ENCODE assay signal across 10 cellular contexts in the genomic region with DNA sequence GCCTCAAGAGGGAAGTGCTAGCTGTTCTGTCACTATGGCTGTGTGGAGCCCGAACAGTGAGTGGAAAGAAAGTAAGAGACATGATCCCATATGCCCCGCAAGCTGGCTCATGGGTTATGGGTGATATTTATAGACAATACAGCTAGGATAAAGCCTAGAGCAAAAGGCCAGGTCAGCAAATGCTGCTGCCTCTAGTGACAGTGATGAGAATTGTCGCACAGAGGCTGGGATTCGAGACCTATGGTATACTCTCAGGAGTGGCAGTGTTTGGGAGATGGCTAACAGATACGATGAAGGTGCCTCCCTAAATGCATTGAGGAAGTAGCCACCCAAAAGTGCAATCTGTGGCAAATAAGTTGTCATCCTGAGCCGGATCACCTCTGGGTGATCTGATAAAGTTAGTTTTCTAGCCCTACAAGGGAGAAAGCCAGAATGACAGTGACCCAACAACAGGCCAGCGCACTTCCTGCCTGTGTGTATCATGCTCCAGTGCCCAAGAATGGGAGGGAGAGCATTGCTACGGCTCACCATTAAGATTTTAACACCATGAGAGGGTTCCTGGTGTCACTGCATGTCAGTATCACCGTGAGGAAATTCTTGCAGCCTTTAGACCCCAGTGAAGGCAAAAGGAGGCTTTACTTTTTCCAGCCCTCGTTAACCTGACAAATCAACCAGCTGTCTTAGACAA.
DNase-seq lines count a peak whose midpoint lies in the region; ATAC-seq and TF ChIP-seq lines count a peak whose summit lies in the region.
"Had no signal": no experiment of that assay in that cellular context is flagged by ENCODE, and none has a peak within 500 bp of the region (broad histone marks: within the 10 kb centered on the region; RNA-seq: fewer than 3 reads in every experiment).

No MANE protein-coding gene starts in this region.

- DNase-seq in AG20443 (ENCODE audit: low spot score) (peak; percentile 22), GM12865 (ENCODE audit: low read depth) (peak; percentile 5), NCI-H460 (ENCODE audit: extremely low read depth, low read depth) (peak; percentile 18), epithelial cell of esophagus (ENCODE audit: low read depth) (peak; percentile 11), NOMO-1 treated with DMSO at 0.1 percent for 48 hours (lab: John Stamatoyannopoulos, UW; ENCODE audit: unreplicated experiment) (no peak)
- DNase-seq in stimulated activated CD4-positive, alpha-beta T cell treated with anti-CD3 and anti-CD28 coated beads, Interleukin-2, amount 100 ng/mL, for 48 hours: no peak
- no peak for DNase-seq in activated T-cell treated with anti-CD3 and anti-CD28 coated beads, Interleukin-2, amount 50 U/mL, for 72 hours
- DNase-seq: tibial artery had no signal

- H3K4me1 Mint-ChIP-seq in activated T-cell treated with anti-CD3 and anti-CD28 coated beads, Interleukin-2, amount 50 U/mL, for 72 hours (ENCODE audit: low read depth): peaks cover 9% of the 10 kb centered on the region

- no peak for ATAC-seq in GM18858 (IDR thresholded peaks at IDR 0.05; ENCODE audit: unreplicated experiment)
- ATAC-seq in activated T-cell treated with anti-CD3 and anti-CD28 coated beads, Interleukin-2, amount 50 U/mL, for 72 hours (replicated peaks in 1 of 2): no peak
- ATAC-seq: activated naive CD4-positive, alpha-beta T cell treated with anti-CD3 and anti-CD28 coated beads, Interleukin-2, amount 50 U/mL, for 72 hours had no signal

- no peaks in the 10 kb centered on the region for H3K27me3 Mint-ChIP-seq in activated T-cell treated with anti-CD3 and anti-CD28 coated beads, Interleukin-2, amount 50 U/mL, for 72 hours (ENCODE audit: low read depth)

- TF ChIP-seq CTCF in GM12865 (IDR thresholded peaks at IDR 0.05; ENCODE audit: insufficient read depth, low read depth, low read length, missing control alignments) (no peak), epithelial cell of esophagus (IDR thresholded peaks at IDR 0.05; ENCODE audit: insufficient read depth, low read depth, low read length, missing control alignments) (peak; percentile 27)

- no peak overlapping the region for H3K27ac Mint-ChIP-seq in activated T-cell treated with anti-CD3 and anti-CD28 coated beads, Interleukin-2, amount 50 U/mL, for 72 hours
- H3K27ac Mint-ChIP-seq: activated naive CD4-positive, alpha-beta T cell treated with anti-CD3 and anti-CD28 coated beads, Interleukin-2, amount 50 U/mL, for 72 hours had no signal

- H3K4me3 ChIP-seq in GM12865 (ENCODE audit: low read depth, low read length): no peak overlapping the region
- no peak overlapping the region for H3K4me3 ChIP-seq in epithelial cell of esophagus (ENCODE audit: low read length)
- H3K4me3 ChIP-seq: tibial artery had no signal

- H3K9me3 Mint-ChIP-seq in activated T-cell treated with anti-CD3 and anti-CD28 coated beads, Interleukin-2, amount 50 U/mL, for 72 hours: no peaks in the 10 kb centered on the region
- H3K9me3 Mint-ChIP-seq: activated naive CD4-positive, alpha-beta T cell treated with anti-CD3 and anti-CD28 coated beads, Interleukin-2, amount 50 U/mL, for 72 hours had no signal

- H3K36me3 Mint-ChIP-seq in activated T-cell treated with anti-CD3 and anti-CD28 coated beads, Interleukin-2, amount 50 U/mL, for 72 hours (ENCODE audit: insufficient read depth in 2 of 2): no peaks in the 10 kb centered on the region
- H3K36me3 Mint-ChIP-seq: activated naive CD4-positive, alpha-beta T cell treated with anti-CD3 and anti-CD28 coated beads, Interleukin-2, amount 50 U/mL, for 72 hours had no signal

- H3K4me3 Mint-ChIP-seq in activated T-cell treated with anti-CD3 and anti-CD28 coated beads, Interleukin-2, amount 50 U/mL, for 72 hours: no peak overlapping the region

Comparison
In these comparisons a context has a peak if more than half of its experiments do, and no peak if none do; other contexts are left out.
1. DNase-seq: peak in AG20443 (single experiment), GM12865 (single experiment), NCI-H460 (single experiment) and epithelial cell of esophagus (single experiment); none in NOMO-1 treated with DMSO at 0.1 percent for 48 hours (single experiment), stimulated activated CD4-positive, alpha-beta T cell treated with anti-CD3 and anti-CD28 coated beads, Interleukin-2, amount 100 ng/mL, for 48 hours (0 of 2) and activated T-cell treated with anti-CD3 and anti-CD28 coated beads, Interleukin-2, amount 50 U/mL, for 72 hours (0 of 2).